Comparison of ENCODE assay signal across 11 cellular contexts in genomic region chr4:70678383-70678999, GRCh38. TPM values are rescaled to one million over a fixed set of nuclear protein-coding genes. Genes with fewer than 3 reads are reported as not detected.
DNase-seq lines count a peak whose midpoint lies in the region; ATAC-seq and TF ChIP-seq lines count a peak whose summit lies in the region.
"Had no signal": no experiment of that assay in that cellular context is flagged by ENCODE, and none has a peak within 500 bp of the region (broad histone marks: within the 10 kb centered on the region; RNA-seq: fewer than 3 reads in every experiment).

No MANE protein-coding gene starts in this region.

- no peaks in the 10 kb centered on the region for H3K9me3 Mint-ChIP-seq in activated CD4-positive, alpha-beta T cell treated with anti-CD3 and anti-CD28 coated beads, Interleukin-2, amount 10 ng/mL, durations not matched to agents 7 days and 5 days
- H3K9me3 Mint-ChIP-seq in neural crest cell: no peaks in the 10 kb centered on the region
- no peaks in the 10 kb centered on the region for H3K9me3 Mint-ChIP-seq in activated T-cell treated with anti-CD3 and anti-CD28 coated beads, Interleukin-2, amount 50 U/mL, for 24 hours

- H3K36me3 Mint-ChIP-seq in activated CD4-positive, alpha-beta T cell treated with anti-CD3 and anti-CD28 coated beads, Interleukin-2, amount 10 ng/mL, durations not matched to agents 7 days and 5 days (ENCODE audit: low read depth): peaks cover 9% of the 10 kb centered on the region
- H3K36me3 Mint-ChIP-seq in neural crest cell (ENCODE audit: low read depth): no peaks in the 10 kb centered on the region
- H3K36me3 Mint-ChIP-seq in activated T-cell treated with anti-CD3 and anti-CD28 coated beads, Interleukin-2, amount 50 U/mL, for 24 hours (ENCODE audit: low read depth): no peaks in the 10 kb centered on the region

- intact Hi-C loops in left cardiac atrium (cut with DNase I): no loop called here

- peak overlapping the region; percentile 31 for H3K4me3 Mint-ChIP-seq in activated CD4-positive, alpha-beta T cell treated with anti-CD3 and anti-CD28 coated beads, Interleukin-2, amount 10 ng/mL, durations not matched to agents 7 days and 5 days
- no peak overlapping the region for H3K4me3 Mint-ChIP-seq in neural crest cell
- no peak overlapping the region for H3K4me3 Mint-ChIP-seq in activated T-cell treated with anti-CD3 and anti-CD28 coated beads, Interleukin-2, amount 50 U/mL, for 24 hours

- ATAC-seq in GM21737 (IDR thresholded peaks at IDR 0.05; ENCODE audit: unreplicated experiment) (peak; percentile 75), HG03442 (IDR thresholded peaks at IDR 0.05; ENCODE audit: unreplicated experiment) (peak; percentile 81), left cardiac atrium (no peak)
- ATAC-seq: A549 had no signal

- peaks cover 10% of the 10 kb centered on the region for H3K27me3 Mint-ChIP-seq in activated CD4-positive, alpha-beta T cell treated with anti-CD3 and anti-CD28 coated beads, Interleukin-2, amount 10 ng/mL, durations not matched to agents 7 days and 5 days
- H3K27me3 Mint-ChIP-seq in neural crest cell (ENCODE audit: low read depth): peaks cover 10% of the 10 kb centered on the region
- H3K27me3 Mint-ChIP-seq in activated T-cell treated with anti-CD3 and anti-CD28 coated beads, Interleukin-2, amount 50 U/mL, for 24 hours: peaks cover 2% of the 10 kb centered on the region

- no peak for DNase-seq in activated CD4-positive, alpha-beta T cell treated with anti-CD3 and anti-CD28 coated beads, Interleukin-2, amount 10 ng/mL, durations not matched to agents 7 days and 5 days
- no peak for DNase-seq in activated CD4-positive, alpha-beta T cell treated with anti-CD3 and anti-CD28 coated beads, Interleukin-2, amount 50 U/mL, for 1 hour
- DNase-seq in neural crest cell (ENCODE audit: low read depth, low spot score) (no peak), NCI-H1048 (lab: John Stamatoyannopoulos, UW) (no peak), left cardiac atrium (no peak)
- DNase-seq in activated T-cell treated with anti-CD3 and anti-CD28 coated beads, Interleukin-2, amount 50 U/mL, for 24 hours: no peak
- DNase-seq: activated effector memory CD4-positive, alpha-beta T cell treated with Interleukin-2 at 50 U/mL for 16 hours had no signal

- TF ChIP-seq CTCF in neural crest cell (conservative IDR thresholded peaks at IDR 0.05): no peak

- CTCF ChIA-PET in activated CD4-positive, alpha-beta T cell treated with anti-CD3 and anti-CD28 coated beads, Interleukin-2, amount 10 ng/mL, durations not matched to agents 7 days and 5 days (lab: Charles Lee): interaction anchor here (1.1 to 1.6 kb wide), 4 partner anchors 9 to 27 kb away, joined by 3 to 6 read pairs (median 4); no protein-coding TSS in a partner anchor

- peaks cover 51% of the 10 kb centered on the region for H3K4me1 Mint-ChIP-seq in activated CD4-positive, alpha-beta T cell treated with anti-CD3 and anti-CD28 coated beads, Interleukin-2, amount 10 ng/mL, durations not matched to agents 7 days and 5 days
- no peaks in the 10 kb centered on the region for H3K4me1 Mint-ChIP-seq in neural crest cell
- peaks cover 8% of the 10 kb centered on the region for H3K4me1 Mint-ChIP-seq in activated T-cell treated with anti-CD3 and anti-CD28 coated beads, Interleukin-2, amount 50 U/mL, for 24 hours (ENCODE audit: low read depth)

- peak overlapping the region; percentile 85 for H3K27ac Mint-ChIP-seq in activated CD4-positive, alpha-beta T cell treated with anti-CD3 and anti-CD28 coated beads, Interleukin-2, amount 10 ng/mL, durations not matched to agents 7 days and 5 days
- peak overlapping the region; percentile 10 for H3K27ac Mint-ChIP-seq in neural crest cell (ENCODE audit: unreplicated experiment)
- no peak overlapping the region for H3K27ac Mint-ChIP-seq in activated T-cell treated with anti-CD3 and anti-CD28 coated beads, Interleukin-2, amount 50 U/mL, for 24 hours

- POLR2A ChIA-PET in activated CD4-positive, alpha-beta T cell treated with anti-CD3 and anti-CD28 coated beads, Interleukin-2, amount 10 ng/mL, durations not matched to agents 7 days and 5 days (lab: Charles Lee): interaction anchor here (0.8 kb wide), 1 partner anchor 59 kb away, joined by 4 read pairs; no protein-coding TSS in a partner anchor

RNA-seq across cellular contexts. Expression of gene UTP3, which starts 9.8 kb away (rescaled TPM):
- 10 to 100 TPM; 38.1 to 40.2 TPM for total RNA-seq in activated CD4-positive, alpha-beta T cell treated with anti-CD3 and anti-CD28 coated beads, Interleukin-2, amount 10 ng/mL, durations not matched to agents 7 days and 5 days
- total RNA-seq in neural crest cell: 29.5 and 30.1 TPM in 2 replicates
- total RNA-seq in left cardiac atrium: 10 to 100 TPM; 17.6 to 24.0 TPM

RNA-seq across cellular contexts. Expression of gene JCHAIN, which starts 12.2 kb away (rescaled TPM):
- total RNA-seq in activated CD4-positive, alpha-beta T cell treated with anti-CD3 and anti-CD28 coated beads, Interleukin-2, amount 10 ng/mL, durations not matched to agents 7 days and 5 days: under 1 TPM in 1 of 2 experiments, not detected in 1; 0.23 TPM
- total RNA-seq in neural crest cell: not detected in 2 replicates
- total RNA-seq in left cardiac atrium: 10 to 100 TPM in 1 of 2 donors, 1 to 10 TPM in 1; 9.0 to 12.0 TPM
- total RNA-seq: kidney epithelial cell had no signal

RNA-seq across cellular contexts. Expression of gene RUFY3, which starts 43.3 kb away (rescaled TPM):
- total RNA-seq in activated CD4-positive, alpha-beta T cell treated with anti-CD3 and anti-CD28 coated beads, Interleukin-2, amount 10 ng/mL, durations not matched to agents 7 days and 5 days: 10 to 100 TPM; 28.6 to 29.3 TPM
- total RNA-seq in neural crest cell (87.7 and 98.8 TPM in 2 replicates), left cardiac atrium (10 to 100 TPM; 23.5 to 27.7 TPM)

RNA-seq across cellular contexts. Expression of gene ENAM, which starts 49.9 kb away (rescaled TPM):
- total RNA-seq in activated CD4-positive, alpha-beta T cell treated with anti-CD3 and anti-CD28 coated beads, Interleukin-2, amount 10 ng/mL, durations not matched to agents 7 days and 5 days: under 1 TPM in 1 of 2 experiments, not detected in 1; 0.46 TPM
- total RNA-seq in neural crest cell: not detected in 2 replicates
- total RNA-seq in left cardiac atrium: 1 to 10 TPM; 1.2 to 2.9 TPM

Comparison
In these comparisons a context has a peak if more than half of its experiments do, and no peak if none do; other contexts are left out.
1. ATAC-seq: peak in GM21737 (single experiment) and HG03442 (single experiment); none in left cardiac atrium (0 of 2).